22 cellular contexts compared by ENCODE assay signal in the genomic region with DNA sequence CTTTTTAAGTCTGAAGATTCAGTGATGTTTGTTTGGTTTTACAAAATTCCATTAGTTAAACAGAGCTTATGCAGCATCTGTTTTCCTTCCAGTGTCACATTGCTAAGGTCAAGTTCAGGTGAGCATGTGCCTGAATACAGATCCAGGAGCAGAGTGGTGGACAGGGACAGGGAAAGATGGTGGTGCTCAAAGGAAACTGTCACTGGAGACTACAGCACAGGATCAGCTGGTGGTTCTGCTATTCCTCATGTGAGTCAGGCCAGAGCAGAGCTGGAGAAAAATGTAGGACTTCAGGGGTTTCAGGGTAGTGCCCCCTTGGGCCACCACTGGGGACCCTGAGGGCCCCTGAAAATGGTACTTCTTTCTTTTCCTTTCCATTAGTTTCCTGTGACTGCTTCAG.
"Had no signal": no experiment of that assay in that cellular context is flagged by ENCODE, and none has a peak within 500 bp of the region (broad histone marks: within the 10 kb centered on the region; RNA-seq: fewer than 3 reads in every experiment).

No MANE protein-coding gene starts in this region.

- H3K27ac ChIP-seq: colonic mucosa, coronary artery, epithelial cell of prostate, esophagus squamous epithelium, foreskin keratinocyte, gastrocnemius medialis, gastroesophageal sphincter, heart left ventricle, heart right ventricle had no signal

- H3K9me3 ChIP-seq: colonic mucosa, esophagus squamous epithelium, gastrocnemius medialis, gastroesophageal sphincter, heart left ventricle, heart right ventricle had no signal

- H3K27me3 ChIP-seq: colonic mucosa, dorsolateral prefrontal cortex, foreskin keratinocyte, gastrocnemius medialis, heart left ventricle, heart right ventricle had no signal

- H3K4me3 ChIP-seq: colonic mucosa, coronary artery, dorsolateral prefrontal cortex, esophagus squamous epithelium, gastrocnemius medialis, gastroesophageal sphincter, heart left ventricle, heart right ventricle had no signal

- ATAC-seq: effector memory CD8-positive, alpha-beta T cell; esophagus mucosa; foreskin keratinocyte; gastrocnemius medialis; gastroesophageal sphincter; heart left ventricle; heart right ventricle had no signal

- DNase-seq: colonic mucosa; cortex of kidney; dermis blood vessel endothelial cell; effector CD4-positive, alpha-beta T cell; effector CD8-positive, alpha-beta T cell; effector memory CD4-positive, alpha-beta T cell; effector memory CD8-positive, alpha-beta T cell; endodermal cell; erythroblast; esophagus squamous epithelium; foreskin fibroblast; foreskin keratinocyte; foreskin melanocyte; gastrocnemius medialis; glutamatergic neuron; heart left ventricle; heart right ventricle had no signal

- H3K36me3 ChIP-seq: colonic mucosa, esophagus squamous epithelium, gastrocnemius medialis, gastroesophageal sphincter, heart left ventricle, heart right ventricle had no signal

- H3K4me1 ChIP-seq: colonic mucosa, esophagus squamous epithelium, foreskin keratinocyte, gastrocnemius medialis, gastroesophageal sphincter, heart right ventricle had no signal
